ENCODE assay signal across 7 cellular contexts in genomic region chr6:44226368-44227137, GRCh38.
DNase-seq lines count a peak whose midpoint lies in the region; ATAC-seq and TF ChIP-seq lines count a peak whose summit lies in the region.
"Had no signal": no experiment of that assay in that cellular context is flagged by ENCODE, and none has a peak within 500 bp of the region (broad histone marks: within the 10 kb centered on the region; RNA-seq: fewer than 3 reads in every experiment).

No MANE protein-coding gene starts in this region.

- H3K36me3 ChIP-seq in WERI-Rb-1 = peaks cover 51% of the 10 kb centered on the region
- H3K36me3 ChIP-seq in mucosa of stomach (ENCODE audit: control insufficient read depth, insufficient read depth, low read length) = peaks cover 4% of the 10 kb centered on the region

- in situ Hi-C loops in GM13976 (cut with MboI; ENCODE audit: low sequenced_read_pairs, unreplicated experiment) = no loop called here

- H3K9me3 ChIP-seq in WERI-Rb-1 (ENCODE audit: severe bottlenecking) (no peaks in the 10 kb centered on the region), mucosa of stomach (ENCODE audit: control insufficient read depth, low read length) (no peaks in the 10 kb centered on the region)

- H3K27me3 ChIP-seq in WERI-Rb-1 (ENCODE audit: insufficient read depth, low read depth, severe bottlenecking) (no peaks in the 10 kb centered on the region), mucosa of stomach (ENCODE audit: control insufficient read depth, insufficient read depth, low read length) (no peaks in the 10 kb centered on the region)

- H3K27ac ChIP-seq in WERI-Rb-1 = peak overlapping the region; percentile 17

- peak overlapping the region; percentile 39 for H3K9ac ChIP-seq in mucosa of stomach (ENCODE audit: low read length)

- H3K4me3 ChIP-seq in WERI-Rb-1 (ENCODE audit: low read depth, low read length) (no peak overlapping the region), mucosa of stomach (ENCODE audit: low read length) (no peak overlapping the region)

- H3K4me1 ChIP-seq in mucosa of stomach (ENCODE audit: control insufficient read depth, insufficient read depth, low read length) = peaks cover 53% of the 10 kb centered on the region

- DNase-seq in GM13976 (ENCODE audit: low spot score) (peak; percentile 12), WERI-Rb-1 (no peak), amniotic stem cell (lab: John Stamatoyannopoulos, UW) (no peak)
- DNase-seq: NCI-H1048 had no signal

- no peak for TF ChIP-seq CTCF in GM13976 (IDR thresholded peaks at IDR 0.05; ENCODE audit: borderline replicate concordance, control extremely low read depth, extremely low read depth, insufficient read depth, missing control alignments)
- TF ChIP-seq CTCF in WERI-Rb-1 (IDR thresholded peaks at IDR 0.05; ENCODE audit: low read depth, low read length) = no peak

- ATAC-seq in HG03135 (IDR thresholded peaks at IDR 0.05; ENCODE audit: unreplicated experiment) (no peak), GM19351 (IDR thresholded peaks at IDR 0.05; ENCODE audit: unreplicated experiment) (no peak)
